1 cellular context compared by ENCODE assay signal in genomic region chr1:156368889-156369684, GRCh38.
TF ChIP-seq lines count a peak whose summit lies in the region.

A gene with protein sequence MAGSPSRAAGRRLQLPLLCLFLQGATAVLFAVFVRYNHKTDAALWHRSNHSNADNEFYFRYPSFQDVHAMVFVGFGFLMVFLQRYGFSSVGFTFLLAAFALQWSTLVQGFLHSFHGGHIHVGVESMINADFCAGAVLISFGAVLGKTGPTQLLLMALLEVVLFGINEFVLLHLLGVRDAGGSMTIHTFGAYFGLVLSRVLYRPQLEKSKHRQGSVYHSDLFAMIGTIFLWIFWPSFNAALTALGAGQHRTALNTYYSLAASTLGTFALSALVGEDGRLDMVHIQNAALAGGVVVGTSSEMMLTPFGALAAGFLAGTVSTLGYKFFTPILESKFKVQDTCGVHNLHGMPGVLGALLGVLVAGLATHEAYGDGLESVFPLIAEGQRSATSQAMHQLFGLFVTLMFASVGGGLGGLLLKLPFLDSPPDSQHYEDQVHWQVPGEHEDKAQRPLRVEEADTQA (plus strand): TSS chr1:156369211. CDS start chr1:156369250, 39 bp downstream.

TF ChIP-seq in IMR-90, 13 proteins besides CTCF, POLR2A, EP300 and RAD21:
- TF ChIP-seq RCOR1 (IDR thresholded peaks at IDR 0.05; ENCODE audit: insufficient replicate concordance, low read length) (no peak), NFE2L2 (IDR thresholded peaks at IDR 0.05; ENCODE audit: low read depth, low read length) (no peak), MAFK (IDR thresholded peaks at IDR 0.05; ENCODE audit: low read depth, low read length) (no peak), CHD1 (IDR thresholded peaks at IDR 0.05; ENCODE audit: low read depth, low read length) (no peak), BHLHE40 (IDR thresholded peaks at IDR 0.05; ENCODE audit: low read depth, low read length) (no peak), MAZ (IDR thresholded peaks at IDR 0.05; ENCODE audit: borderline replicate concordance, low read depth, low read length) (no peak), FOS (IDR thresholded peaks at IDR 0.05; ENCODE audit: low read depth, low read length) (no peak), CEBPB (IDR thresholded peaks at IDR 0.05; ENCODE audit: low read depth, low read length) (no peak), RFX5 (IDR thresholded peaks at IDR 0.05; ENCODE audit: low read depth, low read length) (no peak), SMC3 (IDR thresholded peaks at IDR 0.05; ENCODE audit: low read depth, low read length) (no peak), MXI1 (IDR thresholded peaks at IDR 0.05; ENCODE audit: borderline replicate concordance, low read depth, low read length) (no peak)
- TF ChIP-seq, protein P1, sequence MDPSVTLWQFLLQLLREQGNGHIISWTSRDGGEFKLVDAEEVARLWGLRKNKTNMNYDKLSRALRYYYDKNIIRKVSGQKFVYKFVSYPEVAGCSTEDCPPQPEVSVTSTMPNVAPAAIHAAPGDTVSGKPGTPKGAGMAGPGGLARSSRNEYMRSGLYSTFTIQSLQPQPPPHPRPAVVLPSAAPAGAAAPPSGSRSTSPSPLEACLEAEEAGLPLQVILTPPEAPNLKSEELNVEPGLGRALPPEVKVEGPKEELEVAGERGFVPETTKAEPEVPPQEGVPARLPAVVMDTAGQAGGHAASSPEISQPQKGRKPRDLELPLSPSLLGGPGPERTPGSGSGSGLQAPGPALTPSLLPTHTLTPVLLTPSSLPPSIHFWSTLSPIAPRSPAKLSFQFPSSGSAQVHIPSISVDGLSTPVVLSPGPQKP (IDR thresholded peaks at IDR 0.05; ENCODE audit: borderline replicate concordance, low read depth, low read length): no peak
- TF ChIP-seq, protein P2, sequence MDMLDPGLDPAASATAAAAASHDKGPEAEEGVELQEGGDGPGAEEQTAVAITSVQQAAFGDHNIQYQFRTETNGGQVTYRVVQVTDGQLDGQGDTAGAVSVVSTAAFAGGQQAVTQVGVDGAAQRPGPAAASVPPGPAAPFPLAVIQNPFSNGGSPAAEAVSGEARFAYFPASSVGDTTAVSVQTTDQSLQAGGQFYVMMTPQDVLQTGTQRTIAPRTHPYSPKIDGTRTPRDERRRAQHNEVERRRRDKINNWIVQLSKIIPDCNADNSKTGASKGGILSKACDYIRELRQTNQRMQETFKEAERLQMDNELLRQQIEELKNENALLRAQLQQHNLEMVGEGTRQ (IDR thresholded peaks at IDR 0.05; ENCODE audit: low read depth, low read length): no peak
